ENCODE assay signal across 18 cellular contexts in genomic region chr7:158263110-158263963, GRCh38.
DNase-seq lines count a peak whose midpoint lies in the region; ATAC-seq, FAIRE-seq and TF ChIP-seq lines count a peak whose summit lies in the region.
"Had no signal": no experiment of that assay in that cellular context is flagged by ENCODE, and none has a peak within 500 bp of the region (broad histone marks: within the 10 kb centered on the region; RNA-seq: fewer than 3 reads in every experiment).

No MANE protein-coding gene starts in this region.

- H3K27me3 ChIP-seq in duodenal mucosa (ENCODE audit: control insufficient read depth in 1 of 2, insufficient read depth in 2 of 2, low read length in 2 of 2) = no peaks in the 10 kb centered on the region
- H3K27me3 ChIP-seq in upper lobe of right lung = no peaks in the 10 kb centered on the region
- no peaks in the 10 kb centered on the region for H3K27me3 ChIP-seq in adrenal gland
- H3K27me3 ChIP-seq: BLaER1, SJSA1 had no signal

- H3K4me3 ChIP-seq in duodenal mucosa (ENCODE audit: low read depth in 1 of 2, low read length in 2 of 2) (peak overlapping the region; percentile 27 to 28), kidney (ENCODE audit: low read length in 2 of 2) (peak overlapping the region; percentile 42 to 48), upper lobe of right lung (no peak overlapping the region), adrenal gland (no peak overlapping the region)
- H3K4me3 ChIP-seq: BLaER1, HAP-1, SJSA1 had no signal

- no peaks in the 10 kb centered on the region for H3K9me3 Mint-ChIP-seq in natural killer cell treated with Interleukin-12 subunit alpha and Interleukin-12 subunit beta and Interleukin-15 and Interleukin-18, amount 100 ng/mL, for 72 hours

- no peaks in the 10 kb centered on the region for H3K36me3 ChIP-seq in duodenal mucosa (ENCODE audit: control insufficient read depth in 1 of 2, insufficient read depth in 2 of 2, low read length in 2 of 2)
- no peaks in the 10 kb centered on the region for H3K36me3 ChIP-seq in kidney (ENCODE audit: control insufficient read depth in 1 of 2, insufficient read depth in 2 of 2, low read length in 2 of 2)
- H3K36me3 ChIP-seq in upper lobe of right lung = no peaks in the 10 kb centered on the region
- no peaks in the 10 kb centered on the region for H3K36me3 ChIP-seq in adrenal gland (replicated peaks in 1 of 2)
- H3K36me3 ChIP-seq: BLaER1, HAP-1, SJSA1 had no signal

- no peak overlapping the region for H3K27ac Mint-ChIP-seq in natural killer cell treated with Interleukin-12 subunit alpha and Interleukin-12 subunit beta and Interleukin-15 and Interleukin-18, amount 100 ng/mL, for 72 hours
- H3K27ac Mint-ChIP-seq: IgD-negative memory B cell had no signal

- no peak for TF ChIP-seq POLR2A in adrenal gland (IDR thresholded peaks at IDR 0.05)

- H3K27me3 Mint-ChIP-seq in natural killer cell treated with Interleukin-12 subunit alpha and Interleukin-12 subunit beta and Interleukin-15 and Interleukin-18, amount 100 ng/mL, for 72 hours = no peaks in the 10 kb centered on the region
- H3K27me3 Mint-ChIP-seq: IgD-negative memory B cell had no signal

- intact Hi-C loops in kidney (cut with DNase I) = no loop called here
- intact Hi-C loops in upper lobe of right lung (cut with DNase I) = no loop called here
- intact Hi-C loops in adrenal gland (cut with DNase I) = no loop called here

- 82 to 90% (median 90%) methylated on average over 12 to 19 of the region's 19 CpGs for WGBS in adrenal gland, 4 donors

- TF ChIP-seq CTCF in kidney (IDR thresholded peaks at IDR 0.05; ENCODE audit: borderline replicate concordance, extremely low read depth, insufficient read depth) = no peak
- TF ChIP-seq CTCF in upper lobe of right lung (IDR thresholded peaks at IDR 0.05) = no peak
- no peak for TF ChIP-seq CTCF in adrenal gland (IDR thresholded peaks at IDR 0.05)

- no peak for ATAC-seq in natural killer cell treated with Interleukin-12 subunit alpha and Interleukin-12 subunit beta and Interleukin-15 and Interleukin-18, amount 100 ng/mL, for 72 hours
- ATAC-seq in upper lobe of right lung = no peak
- no peak for ATAC-seq in activated CD4-positive, CD25-positive, alpha-beta regulatory T cell treated with anti-CD3 and anti-CD28 coated beads, Interleukin-2, amount 50 U/mL, for 24 hours

- peak overlapping the region; percentile 13 for H3K27ac ChIP-seq in duodenal mucosa (ENCODE audit: low read depth, low read length)
- H3K27ac ChIP-seq in kidney (ENCODE audit: low read depth in 2 of 2, low read length in 2 of 2) = peak overlapping the region; percentile 14 to 51
- H3K27ac ChIP-seq in upper lobe of right lung = no peak overlapping the region
- no peak overlapping the region for H3K27ac ChIP-seq in adrenal gland
- H3K27ac ChIP-seq: BLaER1, SJSA1 had no signal

- peak overlapping the region in 1 of 2 donors; percentile 32 for H3K9ac ChIP-seq in duodenal mucosa (ENCODE audit: low read depth in 1 of 2, low read length in 2 of 2)
- no peak overlapping the region for H3K9ac ChIP-seq in kidney (ENCODE audit: low read length in 2 of 2)
- H3K9ac ChIP-seq: BLaER1 had no signal

- H3K4me1 Mint-ChIP-seq in natural killer cell treated with Interleukin-12 subunit alpha and Interleukin-12 subunit beta and Interleukin-15 and Interleukin-18, amount 100 ng/mL, for 72 hours (ENCODE audit: low read depth in 2 of 2) = no peaks in the 10 kb centered on the region

- H3K4me1 ChIP-seq in duodenal mucosa (ENCODE audit: control insufficient read depth in 1 of 2, insufficient read depth in 2 of 2, low read length in 2 of 2) (peaks cover 36 to 41% of the 10 kb centered on the region in 2 donors), kidney (ENCODE audit: control insufficient read depth in 1 of 2, insufficient read depth in 1 of 2, low read depth in 1 of 2, low read length in 2 of 2) (peaks cover 0 to 9% of the 10 kb centered on the region in 2 donors), upper lobe of right lung (no peaks in the 10 kb centered on the region), adrenal gland (replicated peaks in 1 of 2) (no peaks in the 10 kb centered on the region)
- H3K4me1 ChIP-seq: BLaER1, HAP-1, SJSA1 had no signal

- no peaks in the 10 kb centered on the region for H3K36me3 Mint-ChIP-seq in natural killer cell treated with Interleukin-12 subunit alpha and Interleukin-12 subunit beta and Interleukin-15 and Interleukin-18, amount 100 ng/mL, for 72 hours
- H3K36me3 Mint-ChIP-seq: IgD-negative memory B cell had no signal

- H3K9me3 ChIP-seq in duodenal mucosa (ENCODE audit: control insufficient read depth in 1 of 2, low read length in 2 of 2) (peaks cover 0 to 3% of the 10 kb centered on the region in 2 donors), kidney (ENCODE audit: control insufficient read depth in 1 of 2, low read length in 2 of 2) (no peaks in the 10 kb centered on the region), upper lobe of right lung (no peaks in the 10 kb centered on the region), adrenal gland (replicated peaks in 1 of 3) (no peaks in the 10 kb centered on the region)
- H3K9me3 ChIP-seq: BLaER1, HAP-1 had no signal

- no peak overlapping the region for H3K4me3 Mint-ChIP-seq in natural killer cell treated with Interleukin-12 subunit alpha and Interleukin-12 subunit beta and Interleukin-15 and Interleukin-18, amount 100 ng/mL, for 72 hours
- H3K4me3 Mint-ChIP-seq: IgD-negative memory B cell had no signal

- DNase-seq in kidney = no peak
- peak; percentile 37 for DNase-seq in natural killer cell treated with Interleukin-12 subunit alpha and Interleukin-12 subunit beta and Interleukin-15 and Interleukin-18, amount 100 ng/mL, for 72 hours (ENCODE audit: low spot score)
- peak; percentile 47 for DNase-seq in upper lobe of right lung
- DNase-seq in LoVo (ENCODE audit: low spot score) = no peak
- no peak for DNase-seq in NCI-H526 (lab: John Stamatoyannopoulos, UW)
- DNase-seq in adrenal gland = no peak
- DNase-seq: EL, NCI-H1417 treated with DMSO at 0.1 percent for 48 hours, NCI-H2081, NCI-H2227 treated with DMSO at 0.1 percent for 48 hours, NCI-H526 treated with DMSO at 0.1 percent for 48 hours, OCI-M1 had no signal

- no peak for FAIRE-seq in kidney (lab: Jason Lieb, UNC)

Comparison
In these comparisons a context has a peak if more than half of its experiments do, and no peak if none do; other contexts are left out.
1. H3K27ac ChIP-seq: peak in duodenal mucosa (single experiment) and kidney (2 of 2); none in upper lobe of right lung (single experiment) and adrenal gland (0 of 5).
2. H3K4me3 ChIP-seq: peak in duodenal mucosa (2 of 2) and kidney (2 of 2); none in upper lobe of right lung (single experiment) and adrenal gland (0 of 4).
3. DNase-seq: peak in natural killer cell treated with Interleukin-12 subunit alpha and Interleukin-12 subunit beta and Interleukin-15 and Interleukin-18, amount 100 ng/mL, for 72 hours (single experiment) and upper lobe of right lung (single experiment); none in kidney (single experiment), LoVo (single experiment), NCI-H526 (0 of 2) and adrenal gland (0 of 7).